ENCODE assay signal across 1 cellular context in the genomic region with DNA sequence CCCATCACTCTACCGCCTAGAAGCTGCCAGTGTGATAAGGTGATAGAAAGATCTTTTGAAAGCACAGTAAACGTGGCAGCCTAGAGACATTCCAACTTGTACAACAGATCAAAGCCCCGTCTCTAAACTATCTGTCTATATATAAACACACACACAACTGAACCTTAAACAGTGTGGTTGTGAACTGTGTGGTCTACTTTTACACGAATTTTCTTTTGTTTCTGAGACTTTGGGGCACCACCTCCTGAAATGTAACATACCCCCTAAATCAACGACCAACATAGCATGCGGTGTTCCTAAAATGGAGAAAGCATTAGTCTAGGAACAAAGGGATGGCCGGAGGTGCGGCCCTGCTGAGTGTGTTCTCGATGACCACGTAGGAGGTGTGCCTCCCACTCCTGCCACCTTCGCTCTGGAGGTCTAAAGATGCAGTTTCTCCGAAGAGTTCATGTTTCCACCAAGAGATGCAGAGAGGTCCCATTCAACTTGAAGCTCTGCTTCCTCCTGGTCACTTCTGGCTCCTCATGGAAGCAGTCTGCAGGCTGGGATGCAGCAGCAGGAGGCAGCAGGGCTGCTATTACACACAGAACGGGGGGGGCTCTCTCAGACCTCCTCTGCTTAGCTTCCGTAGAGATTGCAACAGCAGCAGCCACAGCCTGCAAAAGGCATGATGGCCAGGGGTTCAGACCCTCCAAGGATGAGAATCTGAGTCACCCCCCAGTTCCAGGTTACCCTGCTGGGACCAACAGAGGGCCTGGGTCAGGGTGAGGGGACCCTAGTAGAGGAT.
TF ChIP-seq lines count a peak whose summit lies in the region.

No MANE protein-coding gene starts in this region.

TF ChIP-seq in HepG2, 621 proteins besides CTCF, POLR2A, EP300 and RAD21 (continued from another document):
- TF ChIP-seq PATZ1 (CRISPR knock-in tag; IDR thresholded peaks at IDR 0.05) (peak; percentile 60), BORCS8-MEF2B (CRISPR knock-in tag; IDR thresholded peaks at IDR 0.05) (no peak), PPARG (CRISPR knock-in tag; conservative IDR thresholded peaks at IDR 0.05) (no peak), SOX5 (CRISPR knock-in tag; IDR thresholded peaks at IDR 0.05; ENCODE audit: borderline replicate concordance) (no peak), SAP130 (CRISPR knock-in tag; IDR thresholded peaks at IDR 0.05; ENCODE audit: low read depth) (0 out of 2 replicates have a peak, but pooled peaks have one; percentile 15), MEIS2 (CRISPR knock-in tag; IDR thresholded peaks at IDR 0.05) (no peak), FOXA1 (IDR thresholded peaks at IDR 0.05) (no peak), FOXA1 (CRISPR knock-in tag; IDR thresholded peaks at IDR 0.05) (no peak), JUNB (CRISPR knock-in tag; IDR thresholded peaks at IDR 0.05; ENCODE audit: borderline replicate concordance) (no peak), NBN (conservative IDR thresholded peaks at IDR 0.05) (no peak), ZNF646 (CRISPR knock-in tag; IDR thresholded peaks at IDR 0.05) (peak; percentile 64; the same call in 1 of the 2 replicates), MLLT10 (CRISPR knock-in tag; IDR thresholded peaks at IDR 0.05) (no peak), GLI4 (CRISPR knock-in tag; IDR thresholded peaks at IDR 0.05; ENCODE audit: borderline replicate concordance) (no peak), FOXP1 (IDR thresholded peaks at IDR 0.05) (no peak), FOXP1 (CRISPR knock-in tag; IDR thresholded peaks at IDR 0.05) (no peak), ZFP37 (CRISPR knock-in tag; IDR thresholded peaks at IDR 0.05; ENCODE audit: borderline replicate concordance) (no peak)
- TF ChIP-seq, protein P1, sequence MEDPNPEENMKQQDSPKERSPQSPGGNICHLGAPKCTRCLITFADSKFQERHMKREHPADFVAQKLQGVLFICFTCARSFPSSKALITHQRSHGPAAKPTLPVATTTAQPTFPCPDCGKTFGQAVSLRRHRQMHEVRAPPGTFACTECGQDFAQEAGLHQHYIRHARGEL (CRISPR knock-in tag; IDR thresholded peaks at IDR 0.05), result no peak
- TF ChIP-seq, protein P2, sequence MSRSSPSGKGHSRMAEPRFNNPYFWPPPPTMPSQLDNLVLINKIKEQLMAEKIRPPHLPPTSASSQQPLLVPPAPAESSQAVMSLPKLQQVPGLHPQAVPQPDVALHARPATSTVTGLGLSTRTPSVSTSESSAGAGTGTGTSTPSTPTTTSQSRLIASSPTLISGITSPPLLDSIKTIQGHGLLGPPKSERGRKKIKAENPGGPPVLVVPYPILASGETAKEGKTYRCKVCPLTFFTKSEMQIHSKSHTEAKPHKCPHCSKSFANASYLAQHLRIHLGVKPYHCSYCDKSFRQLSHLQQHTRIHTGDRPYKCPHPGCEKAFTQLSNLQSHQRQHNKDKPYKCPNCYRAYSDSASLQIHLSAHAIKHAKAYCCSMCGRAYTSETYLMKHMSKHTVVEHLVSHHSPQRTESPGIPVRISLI (CRISPR knock-in tag; IDR thresholded peaks at IDR 0.05; ENCODE audit: borderline replicate concordance), result 0 out of 2 replicates have a peak, but pooled peaks have one; percentile 37
TF ChIP-seq in HepG2: peak in this region for 10.
